ENCODE assay signal across 1 cellular context in genomic region chr6:118934461-118935330, GRCh38.
TF ChIP-seq lines count a peak whose summit lies in the region.

Gene MCM9 (minus strand): TSS chr6:118935159. CDS start chr6:118931723, 3,436 bp downstream.

TF ChIP-seq in GM12878, 131 proteins besides CTCF, POLR2A, EP300 and RAD21 (continued from another document):
- TF ChIP-seq, protein P1, sequence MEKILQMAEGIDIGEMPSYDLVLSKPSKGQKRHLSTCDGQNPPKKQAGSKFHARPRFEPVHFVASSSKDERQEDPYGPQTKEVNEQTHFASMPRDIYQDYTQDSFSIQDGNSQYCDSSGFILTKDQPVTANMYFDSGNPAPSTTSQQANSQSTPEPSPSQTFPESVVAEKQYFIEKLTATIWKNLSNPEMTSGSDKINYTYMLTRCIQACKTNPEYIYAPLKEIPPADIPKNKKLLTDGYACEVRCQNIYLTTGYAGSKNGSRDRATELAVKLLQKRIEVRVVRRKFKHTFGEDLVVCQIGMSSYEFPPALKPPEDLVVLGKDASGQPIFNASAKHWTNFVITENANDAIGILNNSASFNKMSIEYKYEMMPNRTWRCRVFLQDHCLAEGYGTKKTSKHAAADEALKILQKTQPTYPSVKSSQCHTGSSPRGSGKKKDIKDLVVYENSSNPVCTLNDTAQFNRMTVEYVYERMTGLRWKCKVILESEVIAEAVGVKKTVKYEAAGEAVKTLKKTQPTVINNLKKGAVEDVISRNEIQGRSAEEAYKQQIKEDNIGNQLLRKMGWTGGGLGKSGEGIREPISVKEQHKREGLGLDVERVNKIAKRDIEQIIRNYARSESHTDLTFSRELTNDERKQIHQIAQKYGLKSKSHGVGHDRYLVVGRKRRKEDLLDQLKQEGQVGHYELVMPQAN (conservative IDR thresholded peaks at IDR 0.05), result peak; percentile 71
- peak; percentile 77; the same call in 1 of the 2 replicates for TF ChIP-seq YY1 (IDR thresholded peaks at IDR 0.05; ENCODE audit: low read depth, low read length)
TF ChIP-seq in GM12878: peak in this region for 33.
